ENCODE assay signal across 3 cellular contexts in the genomic region with DNA sequence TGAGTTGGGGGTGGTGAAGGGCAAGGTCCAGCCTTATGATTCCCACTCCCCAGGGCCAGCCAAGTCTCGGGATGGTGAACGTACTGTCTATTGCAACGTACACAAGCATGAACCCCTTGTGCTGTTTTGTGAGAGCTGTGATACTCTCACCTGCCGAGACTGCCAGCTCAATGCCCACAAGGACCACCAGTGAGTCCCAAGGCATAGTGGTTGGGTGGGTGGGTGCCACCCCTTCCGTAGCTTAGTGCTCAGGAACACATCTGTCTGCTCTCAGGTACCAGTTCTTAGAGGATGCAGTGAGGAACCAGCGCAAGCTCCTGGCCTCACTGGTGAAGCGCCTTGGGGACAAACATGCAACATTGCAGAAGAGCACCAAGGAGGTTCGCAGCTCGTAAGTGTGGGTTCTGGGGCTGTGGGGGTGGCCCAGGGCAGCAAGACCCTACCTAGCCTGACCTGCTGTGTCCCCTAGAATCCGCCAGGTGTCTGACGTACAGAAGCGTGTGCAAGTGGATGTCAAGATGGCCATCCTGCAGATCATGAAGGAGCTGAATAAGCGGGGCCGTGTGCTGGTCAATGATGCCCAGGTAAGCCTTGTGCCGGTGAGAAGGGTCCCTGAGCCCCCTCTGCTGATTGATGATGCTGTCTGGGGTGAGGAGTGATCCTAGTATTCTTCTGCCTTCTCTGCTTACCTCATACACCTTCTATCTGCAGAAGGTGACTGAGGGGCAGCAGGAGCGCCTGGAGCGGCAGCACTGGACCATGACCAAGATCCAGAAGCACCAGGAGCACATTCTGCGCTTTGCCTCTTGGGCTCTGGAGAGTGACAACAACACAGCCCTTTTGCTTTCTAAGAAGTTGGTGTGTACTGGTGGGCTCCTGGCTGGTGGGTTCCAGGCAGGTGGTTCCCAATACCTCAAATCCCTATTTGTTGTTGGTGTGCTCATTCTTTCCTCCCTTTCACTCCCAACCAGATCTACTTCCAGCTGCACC.
A peak's percentile ranks its signal among the peaks of the same experiment; 100 is the strongest.
TF ChIP-seq lines count a peak whose summit lies in the region.

No MANE protein-coding gene starts in this region.

TF ChIP-seq in SK-N-SH, 30 proteins besides CTCF, POLR2A, EP300 and RAD21 (continues in another document):
- TF ChIP-seq MEF2A (IDR thresholded peaks at IDR 0.05; ENCODE audit: borderline replicate concordance, low read depth) (no peak), RCOR1 (IDR thresholded peaks at IDR 0.05; ENCODE audit: low read length) (no peak), RFX5 (IDR thresholded peaks at IDR 0.05; ENCODE audit: low read length) (no peak), SMC3 (IDR thresholded peaks at IDR 0.05; ENCODE audit: low read depth, low read length) (no peak), USF1 (IDR thresholded peaks at IDR 0.05; ENCODE audit: borderline replicate concordance, low read depth) (no peak), ZBTB33 (IDR thresholded peaks at IDR 0.05; ENCODE audit: borderline replicate concordance, low read depth) (no peak), TCF12 (IDR thresholded peaks at IDR 0.05) (no peak), ELF1 (IDR thresholded peaks at IDR 0.05) (no peak), FOSL2 (IDR thresholded peaks at IDR 0.05; ENCODE audit: borderline replicate concordance, low read depth) (no peak), CHD2 (IDR thresholded peaks at IDR 0.05; ENCODE audit: low read length, partially characterized antibody) (no peak)
- TF ChIP-seq, protein P1, sequence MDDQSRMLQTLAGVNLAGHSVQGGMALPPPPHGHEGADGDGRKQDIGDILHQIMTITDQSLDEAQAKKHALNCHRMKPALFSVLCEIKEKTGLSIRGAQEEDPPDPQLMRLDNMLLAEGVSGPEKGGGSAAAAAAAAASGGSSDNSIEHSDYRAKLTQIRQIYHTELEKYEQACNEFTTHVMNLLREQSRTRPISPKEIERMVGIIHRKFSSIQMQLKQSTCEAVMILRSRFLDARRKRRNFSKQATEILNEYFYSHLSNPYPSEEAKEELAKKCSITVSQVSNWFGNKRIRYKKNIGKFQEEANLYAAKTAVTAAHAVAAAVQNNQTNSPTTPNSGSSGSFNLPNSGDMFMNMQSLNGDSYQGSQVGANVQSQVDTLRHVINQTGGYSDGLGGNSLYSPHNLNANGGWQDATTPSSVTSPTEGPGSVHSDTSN (IDR thresholded peaks at IDR 0.05), result no peak

TF ChIP-seq in SK-N-SH treated with all-trans-retinoic acid at 6 μM for 48 hours, 23 proteins besides CTCF, POLR2A, EP300 and RAD21 (continues in another document):
- TF ChIP-seq, protein P2, sequence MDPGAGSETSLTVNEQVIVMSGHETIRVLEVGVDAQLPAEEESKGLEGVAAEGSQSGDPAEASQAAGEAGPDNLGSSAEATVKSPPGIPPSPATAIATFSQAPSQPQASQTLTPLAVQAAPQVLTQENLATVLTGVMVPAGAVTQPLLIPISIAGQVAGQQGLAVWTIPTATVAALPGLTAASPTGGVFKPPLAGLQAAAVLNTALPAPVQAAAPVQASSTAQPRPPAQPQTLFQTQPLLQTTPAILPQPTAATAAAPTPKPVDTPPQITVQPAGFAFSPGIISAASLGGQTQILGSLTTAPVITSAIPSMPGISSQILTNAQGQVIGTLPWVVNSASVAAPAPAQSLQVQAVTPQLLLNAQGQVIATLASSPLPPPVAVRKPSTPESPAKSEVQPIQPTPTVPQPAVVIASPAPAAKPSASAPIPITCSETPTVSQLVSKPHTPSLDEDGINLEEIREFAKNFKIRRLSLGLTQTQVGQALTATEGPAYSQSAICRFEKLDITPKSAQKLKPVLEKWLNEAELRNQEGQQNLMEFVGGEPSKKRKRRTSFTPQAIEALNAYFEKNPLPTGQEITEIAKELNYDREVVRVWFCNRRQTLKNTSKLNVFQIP (CRISPR knock-in tag; IDR thresholded peaks at IDR 0.05; ENCODE audit: borderline replicate concordance, low read depth), result no peak
- TF ChIP-seq TCF4 (CRISPR knock-in tag; IDR thresholded peaks at IDR 0.05; ENCODE audit: borderline replicate concordance), result no peak
- TF ChIP-seq GLIS3 (CRISPR knock-in tag; IDR thresholded peaks at IDR 0.05), result no peak
- TF ChIP-seq, protein P3, sequence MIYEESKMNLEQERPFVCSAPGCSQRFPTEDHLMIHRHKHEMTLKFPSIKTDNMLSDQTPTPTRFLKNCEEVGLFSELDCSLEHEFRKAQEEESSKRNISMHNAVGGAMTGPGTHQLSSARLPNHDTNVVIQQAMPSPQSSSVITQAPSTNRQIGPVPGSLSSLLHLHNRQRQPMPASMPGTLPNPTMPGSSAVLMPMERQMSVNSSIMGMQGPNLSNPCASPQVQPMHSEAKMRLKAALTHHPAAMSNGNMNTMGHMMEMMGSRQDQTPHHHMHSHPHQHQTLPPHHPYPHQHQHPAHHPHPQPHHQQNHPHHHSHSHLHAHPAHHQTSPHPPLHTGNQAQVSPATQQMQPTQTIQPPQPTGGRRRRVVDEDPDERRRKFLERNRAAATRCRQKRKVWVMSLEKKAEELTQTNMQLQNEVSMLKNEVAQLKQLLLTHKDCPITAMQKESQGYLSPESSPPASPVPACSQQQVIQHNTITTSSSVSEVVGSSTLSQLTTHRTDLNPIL (CRISPR knock-in tag; IDR thresholded peaks at IDR 0.05; ENCODE audit: low read depth), result no peak
- no peak for TF ChIP-seq RARB (CRISPR knock-in tag; IDR thresholded peaks at IDR 0.05)
- TF ChIP-seq, protein P4, sequence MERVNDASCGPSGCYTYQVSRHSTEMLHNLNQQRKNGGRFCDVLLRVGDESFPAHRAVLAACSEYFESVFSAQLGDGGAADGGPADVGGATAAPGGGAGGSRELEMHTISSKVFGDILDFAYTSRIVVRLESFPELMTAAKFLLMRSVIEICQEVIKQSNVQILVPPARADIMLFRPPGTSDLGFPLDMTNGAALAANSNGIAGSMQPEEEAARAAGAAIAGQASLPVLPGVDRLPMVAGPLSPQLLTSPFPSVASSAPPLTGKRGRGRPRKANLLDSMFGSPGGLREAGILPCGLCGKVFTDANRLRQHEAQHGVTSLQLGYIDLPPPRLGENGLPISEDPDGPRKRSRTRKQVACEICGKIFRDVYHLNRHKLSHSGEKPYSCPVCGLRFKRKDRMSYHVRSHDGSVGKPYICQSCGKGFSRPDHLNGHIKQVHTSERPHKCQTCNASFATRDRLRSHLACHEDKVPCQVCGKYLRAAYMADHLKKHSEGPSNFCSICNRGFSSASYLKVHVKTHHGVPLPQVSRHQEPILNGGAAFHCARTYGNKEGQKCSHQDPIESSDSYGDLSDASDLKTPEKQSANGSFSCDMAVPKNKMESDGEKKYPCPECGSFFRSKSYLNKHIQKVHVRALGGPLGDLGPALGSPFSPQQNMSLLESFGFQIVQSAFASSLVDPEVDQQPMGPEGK (CRISPR knock-in tag; IDR thresholded peaks at IDR 0.05; ENCODE audit: borderline replicate concordance), result no peak
- no peak for TF ChIP-seq ZC3H10 (CRISPR knock-in tag; IDR thresholded peaks at IDR 0.05)
- no peak for TF ChIP-seq ARNTL (CRISPR knock-in tag; IDR thresholded peaks at IDR 0.05; ENCODE audit: borderline replicate concordance, low read depth)
- TF ChIP-seq TOX (CRISPR knock-in tag; IDR thresholded peaks at IDR 0.05; ENCODE audit: borderline replicate concordance), result no peak
- TF ChIP-seq BACH2 (CRISPR knock-in tag; IDR thresholded peaks at IDR 0.05; ENCODE audit: borderline replicate concordance), result no peak
- TF ChIP-seq ZFP3 (CRISPR knock-in tag; IDR thresholded peaks at IDR 0.05), result no peak
- no peak for TF ChIP-seq OSR1 (CRISPR knock-in tag; IDR thresholded peaks at IDR 0.05)
- TF ChIP-seq ZFP30 (CRISPR knock-in tag; IDR thresholded peaks at IDR 0.05), result no peak
- no peak for TF ChIP-seq SNAI2 (CRISPR knock-in tag; IDR thresholded peaks at IDR 0.05)
- TF ChIP-seq ZNF8 (CRISPR knock-in tag; IDR thresholded peaks at IDR 0.05), result no peak

TF ChIP-seq in K562, 482 proteins besides CTCF, POLR2A, EP300 and RAD21 (continues in another document):
- TF ChIP-seq SNAPC5 (CRISPR knock-in tag; IDR thresholded peaks at IDR 0.05), result no peak
- no peak for TF ChIP-seq NCOR1 (IDR thresholded peaks at IDR 0.05)
- 0 out of 2 replicates have a peak, but pooled peaks have one; percentile 11 for TF ChIP-seq POLR2G (IDR thresholded peaks at IDR 0.05; ENCODE audit: low read depth, low read length)
- no peak for TF ChIP-seq HDAC2 (IDR thresholded peaks at IDR 0.05)
- no peak for TF ChIP-seq BRD4 (IDR thresholded peaks at IDR 0.05)
- no peak for TF ChIP-seq DPF2 (IDR thresholded peaks at IDR 0.05)
- TF ChIP-seq, protein P5, sequence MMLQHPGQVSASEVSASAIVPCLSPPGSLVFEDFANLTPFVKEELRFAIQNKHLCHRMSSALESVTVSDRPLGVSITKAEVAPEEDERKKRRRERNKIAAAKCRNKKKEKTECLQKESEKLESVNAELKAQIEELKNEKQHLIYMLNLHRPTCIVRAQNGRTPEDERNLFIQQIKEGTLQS (IDR thresholded peaks at IDR 0.05), result no peak
- TF ChIP-seq, protein P5 (CRISPR knock-in tag; conservative IDR thresholded peaks at IDR 0.05), result no peak
- no peak for TF ChIP-seq ZNF785 (CRISPR knock-in tag; IDR thresholded peaks at IDR 0.05)
- peak in 1 of 3 experiments; percentile 2 for TF ChIP-seq YY1 (IDR thresholded peaks at IDR 0.05; ENCODE audit: borderline replicate concordance in 1 of 3, control insufficient read depth in 1 of 3, extremely low read depth in 1 of 3, insufficient read depth in 3 of 3, insufficient read length in 1 of 3, insufficient replicate concordance in 2 of 3, low read depth in 1 of 3, low read length in 2 of 3)
- no peak for TF ChIP-seq U2AF2 (optimal IDR thresholded peaks at IDR 0.05; ENCODE audit: low read depth, low read length)
- peak; percentile 23; the same call in 1 of the 2 replicates for TF ChIP-seq POLR2AphosphoS5 (IDR thresholded peaks at IDR 0.05; ENCODE audit: control insufficient read depth, insufficient read depth, low read depth, low read length)
- TF ChIP-seq, protein P6, sequence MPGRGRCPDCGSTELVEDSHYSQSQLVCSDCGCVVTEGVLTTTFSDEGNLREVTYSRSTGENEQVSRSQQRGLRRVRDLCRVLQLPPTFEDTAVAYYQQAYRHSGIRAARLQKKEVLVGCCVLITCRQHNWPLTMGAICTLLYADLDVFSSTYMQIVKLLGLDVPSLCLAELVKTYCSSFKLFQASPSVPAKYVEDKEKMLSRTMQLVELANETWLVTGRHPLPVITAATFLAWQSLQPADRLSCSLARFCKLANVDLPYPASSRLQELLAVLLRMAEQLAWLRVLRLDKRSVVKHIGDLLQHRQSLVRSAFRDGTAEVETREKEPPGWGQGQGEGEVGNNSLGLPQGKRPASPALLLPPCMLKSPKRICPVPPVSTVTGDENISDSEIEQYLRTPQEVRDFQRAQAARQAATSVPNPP (IDR thresholded peaks at IDR 0.05; ENCODE audit: borderline replicate concordance, insufficient read depth, insufficient read length), result no peak
- no peak for TF ChIP-seq GTF2E2 (tag; IDR thresholded peaks at IDR 0.05)
- TF ChIP-seq TRIM28 (IDR thresholded peaks at IDR 0.05), result no peak
- TF ChIP-seq ZNF407 (IDR thresholded peaks at IDR 0.05; ENCODE audit: low read depth), result no peak
- TF ChIP-seq ZC3H4 (CRISPR knock-in tag; IDR thresholded peaks at IDR 0.05; ENCODE audit: borderline replicate concordance), result peak; percentile 28; the same call in 1 of the 2 replicates
